Comparison of ENCODE assay signal across 29 cellular contexts in the genomic region with DNA sequence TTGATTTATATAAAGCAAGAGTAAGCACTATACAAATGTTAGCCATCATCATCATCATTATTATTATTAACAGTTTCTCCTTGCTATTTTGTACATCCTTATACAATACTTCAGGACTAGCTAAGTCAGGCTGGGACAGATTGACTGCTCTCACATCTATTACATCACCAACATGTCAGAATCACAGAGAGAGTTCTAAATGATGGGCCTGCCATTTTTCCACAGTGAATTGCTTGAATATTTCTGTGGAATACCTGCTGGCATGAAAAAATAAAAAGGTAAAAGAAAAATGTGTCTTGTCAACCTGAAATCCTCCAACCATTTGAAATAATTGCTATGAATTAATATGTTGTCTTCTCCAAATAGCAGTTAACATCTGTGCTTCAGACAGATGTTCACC.
"Had no signal": no experiment of that assay in that cellular context is flagged by ENCODE, and none has a peak within 500 bp of the region (broad histone marks: within the 10 kb centered on the region; RNA-seq: fewer than 3 reads in every experiment).

No MANE protein-coding gene starts in this region.

- H3K27me3 ChIP-seq: adrenal gland, ascending aorta, body of pancreas, brain microvascular endothelial cell, breast epithelium, cardiac muscle cell had no signal

- H3K36me3 ChIP-seq: adrenal gland, ascending aorta, brain microvascular endothelial cell, breast epithelium, cardiac muscle cell had no signal

- H3K4me3 ChIP-seq: adrenal gland, ascending aorta, body of pancreas, breast epithelium, cardiac muscle cell had no signal

- H3K27ac ChIP-seq: adrenal gland, ascending aorta, body of pancreas, brain microvascular endothelial cell, breast epithelium, cardiac muscle cell had no signal

- H3K9me3 ChIP-seq: ascending aorta, body of pancreas, breast epithelium had no signal

- DNase-seq: activated effector memory CD4-positive, alpha-beta T cell treated with anti-CD3 and anti-CD28 coated beads, Interleukin-2, amount 50 U/mL, for 16 hours; activated effector memory CD4-positive, alpha-beta T cell treated with Interleukin-2 at 50 U/mL for 16 hours; activated gamma-delta T cell; activated gamma-delta T cell treated with Interleukin-2 at 50 U/mL for 16 hours; activated naive CD4-positive, alpha-beta T cell; activated naive CD4-positive, alpha-beta T cell treated with anti-CD3 and anti-CD28 coated beads for 36 hours; activated naive CD4-positive, alpha-beta T cell treated with anti-CD3 and anti-CD28 coated beads, Interleukin-2, amount 10 ng/mL, durations not matched to agents 7 days and 5 days; activated naive CD4-positive, alpha-beta T cell treated with anti-CD3 and anti-CD28 coated beads, Interleukin-2, amount 50 U/mL, for 16 hours; activated naive CD4-positive, alpha-beta T cell treated with Interleukin-2 at 50 U/mL for 16 hours; activated naive CD8-positive, alpha-beta T cell treated with anti-CD3 and anti-CD28 coated beads for 36 hours; activated naive CD8-positive, alpha-beta T cell treated with anti-CD3 and anti-CD28 coated beads, Interleukin-2, amount 10 ng/mL, durations not matched to agents 7 days and 5 days; activated naive CD8-positive, alpha-beta T cell treated with anti-CD3 and anti-CD28 coated beads, Interleukin-2, amount 50 U/mL, for 24 hours; activated T-cell treated with anti-CD3 and anti-CD28 coated beads, Interleukin-2, amount 50 U/mL, for 24 hours; activated T-cell treated with anti-CD3 and anti-CD28 coated beads, Interleukin-2, amount 50 U/mL, for 4 hours; activated T-cell treated with anti-CD3 and anti-CD28 coated beads, Interleukin-2, amount 50 U/mL, for 48 hours; activated T-cell treated with anti-CD3 and anti-CD28 coated beads, Interleukin-2, amount 50 U/mL, for 72 hours; adrenal gland; amniotic stem cell; amygdala; anterior cingulate cortex; aorta; body of pancreas; brain microvascular endothelial cell; caudate nucleus; central memory CD4-positive, alpha-beta T cell; cerebellar nuclear complex had no signal
